Comparison of ENCODE assay signal across 1 cellular context in genomic region chr9:70412678-70413426, GRCh38.
A peak's percentile ranks its signal among the peaks of the same experiment; 100 is the strongest.
TF ChIP-seq lines count a peak whose summit lies in the region.

No MANE protein-coding gene starts in this region.

TF ChIP-seq in GM12878, 131 proteins besides CTCF, POLR2A, EP300 and RAD21 (continued from another document):
- peak; percentile 30 for TF ChIP-seq ZBTB40 (IDR thresholded peaks at IDR 0.05; ENCODE audit: borderline replicate concordance)
- TF ChIP-seq SMC3 (IDR thresholded peaks at IDR 0.05; ENCODE audit: borderline replicate concordance, low read length), result no peak
- no peak for TF ChIP-seq RFX5 (IDR thresholded peaks at IDR 0.05; ENCODE audit: low read depth, low read length)
- peak; percentile 89 for TF ChIP-seq NFXL1 (IDR thresholded peaks at IDR 0.05; ENCODE audit: borderline replicate concordance)
- TF ChIP-seq USF2 (IDR thresholded peaks at IDR 0.05; ENCODE audit: borderline replicate concordance, low read depth, low read length), result no peak
- no peak for TF ChIP-seq PAX8 (IDR thresholded peaks at IDR 0.05)
- no peak for TF ChIP-seq EED (IDR thresholded peaks at IDR 0.05; ENCODE audit: low read depth)
- no peak for TF ChIP-seq PBX3 (IDR thresholded peaks at IDR 0.05; ENCODE audit: insufficient replicate concordance, low read depth, low read length)
- TF ChIP-seq NBN (IDR thresholded peaks at IDR 0.05), result 0 out of 2 replicates have a peak, but pooled peaks have one; percentile 13
- peak in 1 of 2 experiments; percentile 16; a peak in 1 of 4 replicates for TF ChIP-seq IKZF2 (IDR thresholded peaks at IDR 0.05)
- TF ChIP-seq ZBTB11 (CRISPR knock-in tag; IDR thresholded peaks at IDR 0.05), result no peak
- no peak for TF ChIP-seq RB1 (IDR thresholded peaks at IDR 0.05; ENCODE audit: borderline replicate concordance)
- TF ChIP-seq IRF5 (IDR thresholded peaks at IDR 0.05; ENCODE audit: borderline replicate concordance), result no peak
- TF ChIP-seq TCF12 (IDR thresholded peaks at IDR 0.05; ENCODE audit: low read depth, low read length), result no peak
- TF ChIP-seq KAT2A (conservative IDR thresholded peaks at IDR 0.05; ENCODE audit: control insufficient read depth, low read depth, low read length), result no peak
- TF ChIP-seq ZZZ3 (IDR thresholded peaks at IDR 0.05; ENCODE audit: control insufficient read depth, insufficient read length, low read depth), result no peak
- no peak for TF ChIP-seq FOS (IDR thresholded peaks at IDR 0.05; ENCODE audit: borderline replicate concordance, extremely low read depth, insufficient read length)
